9 cellular contexts compared by ENCODE assay signal in the genomic region with DNA sequence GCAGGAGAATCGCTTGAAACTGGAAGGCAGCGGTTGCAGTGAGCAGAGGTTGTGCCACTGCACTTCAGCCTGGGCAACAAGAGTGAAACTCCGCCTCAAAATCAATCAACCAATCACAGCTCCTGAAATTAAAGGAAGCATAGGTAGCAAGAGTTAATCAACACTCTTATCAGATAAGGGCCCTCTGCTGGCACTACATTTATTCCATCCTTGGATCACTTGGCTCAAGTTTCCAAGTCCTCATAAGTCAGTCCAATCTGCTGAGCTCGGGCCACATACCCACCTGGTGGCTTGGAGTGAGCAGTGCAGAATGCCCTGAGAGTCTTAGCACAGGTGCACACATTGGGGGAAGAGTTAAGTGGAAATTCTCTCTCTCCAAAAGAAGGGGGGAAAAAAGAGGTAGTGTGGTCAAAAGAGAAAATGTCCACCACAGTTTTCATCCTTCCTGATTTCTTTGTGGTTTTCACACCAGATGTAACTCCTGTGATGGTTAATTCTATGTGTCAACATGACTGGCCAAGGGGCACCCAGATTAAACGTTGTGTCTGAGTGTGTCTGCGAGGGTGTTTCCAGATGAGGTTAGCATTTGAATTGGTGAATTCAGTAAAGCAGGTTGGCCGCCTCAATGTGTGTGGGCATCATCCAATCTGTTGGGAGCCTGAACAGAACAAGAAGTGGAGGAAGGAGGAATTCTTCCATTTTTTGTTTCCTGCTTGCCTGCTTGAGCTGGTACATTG. TPM values are rescaled to one million over a fixed set of nuclear protein-coding genes. Genes with fewer than 3 reads are reported as not detected.
DNase-seq lines count a peak whose midpoint lies in the region; ATAC-seq and TF ChIP-seq lines count a peak whose summit lies in the region.
"Had no signal": no experiment of that assay in that cellular context is flagged by ENCODE, and none has a peak within 500 bp of the region (broad histone marks: within the 10 kb centered on the region; RNA-seq: fewer than 3 reads in every experiment).

No MANE protein-coding gene starts in this region.

- H3K27ac ChIP-seq in body of pancreas: no peak overlapping the region
- H3K27ac ChIP-seq: sigmoid colon had no signal

- TF ChIP-seq CTCF in GM12873 (IDR thresholded peaks at IDR 0.05; ENCODE audit: insufficient read depth, low read depth, low read length, missing control alignments): peak; percentile 39
- TF ChIP-seq CTCF in body of pancreas (IDR thresholded peaks at IDR 0.05): peak in 5 of 7 experiments; percentile 12 to 35 (median 28)
- no peak for TF ChIP-seq CTCF in natural killer cell (IDR thresholded peaks at IDR 0.05)

- no peak for TF ChIP-seq POLR2A in body of pancreas (IDR thresholded peaks at IDR 0.05)

- peaks cover 18 to 23% of the 10 kb centered on the region in 2 donors for H3K4me1 Mint-ChIP-seq in natural killer cell

- peaks cover 5% of the 10 kb centered on the region for H3K4me1 ChIP-seq in body of pancreas

- DNase-seq in LoVo (ENCODE audit: low spot score) (peak; percentile 57), body of pancreas (peak in 3 of 4 donors; percentile 17 to 26 (median 19)), natural killer cell (no peak), cerebellar cortex (ENCODE audit: low spot score) (no peak)
- no peak for DNase-seq in effector CD8-positive, alpha-beta T cell (lab: John Stamatoyannopoulos, UW)
- DNase-seq: activated CD4-positive, alpha-beta T cell treated with anti-CD3 and anti-CD28 coated beads, Interleukin-2, amount 50 U/mL, for 48 hours; sigmoid colon had no signal

- 56 to 68% methylated on average over 7 of the region's 7 CpGs for WGBS in body of pancreas, 2 donors

- no peaks in the 10 kb centered on the region for H3K9me3 Mint-ChIP-seq in natural killer cell

- peak; percentile 21 for ATAC-seq in body of pancreas
- peak; percentile 62 to 75 (median 68) for ATAC-seq in natural killer cell
- ATAC-seq in HG02588 (IDR thresholded peaks at IDR 0.05; ENCODE audit: unreplicated experiment): no peak

- no peaks in the 10 kb centered on the region for H3K36me3 ChIP-seq in body of pancreas (replicated peaks in 1 of 2; ENCODE audit: insufficient read depth in 1 of 2, low read depth in 2 of 2)
- H3K36me3 ChIP-seq: sigmoid colon had no signal

- no peak overlapping the region for H3K4me3 Mint-ChIP-seq in natural killer cell

- intact Hi-C loops in body of pancreas (cut with DNase I) (loop anchor here (5.0 kb wide), 1 partner anchor 424 kb away; no protein-coding TSS in a partner anchor), natural killer cell (cut with micrococcal nuclease) (loop anchor here (2.0 kb wide), 1 partner anchor 429 kb away; no protein-coding TSS in a partner anchor)

- no peaks in the 10 kb centered on the region for H3K36me3 Mint-ChIP-seq in natural killer cell

- H3K9me3 ChIP-seq in body of pancreas: no peaks in the 10 kb centered on the region
- H3K9me3 ChIP-seq: sigmoid colon had no signal

- H3K27me3 ChIP-seq in body of pancreas: no peaks in the 10 kb centered on the region
- H3K27me3 ChIP-seq: sigmoid colon had no signal

- peak overlapping the region in 1 of 2 donors; percentile 31 for H3K27ac Mint-ChIP-seq in natural killer cell

- peaks cover 0 to 5% of the 10 kb centered on the region in 2 donors for H3K27me3 Mint-ChIP-seq in natural killer cell (ENCODE audit: low read depth in 2 of 2)

- no peak overlapping the region for H3K4me3 ChIP-seq in body of pancreas
- H3K4me3 ChIP-seq: sigmoid colon had no signal

RNA-seq across cellular contexts. Expression of a gene that starts 14.2 kb away (rescaled TPM):
- 10 to 100 TPM; 15.5 to 22.6 TPM for total RNA-seq in body of pancreas
- 10 to 100 TPM; 32.1 to 45.4 (median 35.5) TPM for total RNA-seq in natural killer cell

Comparison
In these comparisons a context has a peak if more than half of its experiments do, and no peak if none do; other contexts are left out.
1. DNase-seq: peak in LoVo (single experiment) and body of pancreas (3 of 4); none in natural killer cell (single experiment), cerebellar cortex (single experiment) and effector CD8-positive, alpha-beta T cell (single experiment).